In the genomic region with DNA sequence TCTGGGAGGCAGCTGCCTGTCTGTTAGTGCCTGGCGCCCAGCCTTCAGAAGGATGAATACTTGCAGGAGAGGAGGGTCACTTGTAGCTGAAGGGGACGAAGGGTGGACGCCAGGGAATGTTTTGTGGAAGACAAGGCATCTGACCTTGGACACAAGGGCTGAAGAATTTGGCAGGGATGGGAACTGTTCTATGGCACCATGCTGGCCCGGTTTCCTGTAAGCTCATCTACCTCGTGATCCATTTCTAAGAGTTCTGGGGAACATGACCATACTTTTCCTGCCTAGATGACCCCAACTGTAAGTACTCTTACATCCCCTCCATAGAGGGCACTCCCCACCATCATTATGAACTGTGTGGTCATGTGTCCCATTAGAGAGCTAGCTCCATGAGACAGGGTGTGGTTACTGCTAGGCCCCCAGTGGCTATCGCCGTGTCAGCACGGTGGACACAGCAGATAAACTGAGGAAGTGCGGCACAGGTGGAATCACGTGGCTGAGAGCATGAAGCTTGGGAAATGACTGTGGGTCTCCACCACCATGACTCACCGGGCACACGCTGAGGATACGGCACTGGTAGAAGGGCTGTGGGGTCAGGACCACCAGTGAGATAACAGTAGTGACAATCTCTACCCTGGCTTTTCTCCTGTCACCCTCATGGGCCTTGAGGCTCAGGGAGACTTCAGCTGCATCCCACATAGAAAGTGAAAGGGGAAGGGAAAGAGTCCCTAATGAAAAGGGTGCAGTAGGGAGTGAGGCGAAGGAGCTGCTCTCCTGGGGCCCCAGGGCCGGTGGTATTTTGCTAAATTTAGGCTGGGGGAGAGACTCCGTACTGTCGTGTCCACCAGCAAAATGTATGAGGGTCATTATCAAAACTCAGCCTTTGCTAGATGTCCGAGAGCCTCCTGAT, we compare ENCODE assay signal across 1 cellular context.
TF ChIP-seq lines count a peak whose summit lies in the region.

No MANE protein-coding gene starts in this region.

TF ChIP-seq in K562, 482 proteins besides CTCF, POLR2A, EP300 and RAD21 (continued from another document and continues in another):
- no peak for TF ChIP-seq ZNF347 (CRISPR knock-in tag; IDR thresholded peaks at IDR 0.05; ENCODE audit: low read depth)
- TF ChIP-seq PTBP1 (IDR thresholded peaks at IDR 0.05; ENCODE audit: low read depth, low read length), result no peak
- TF ChIP-seq SMARCC2 (IDR thresholded peaks at IDR 0.05; ENCODE audit: low read depth), result no peak
- no peak for TF ChIP-seq ARID2 (IDR thresholded peaks at IDR 0.05)
- TF ChIP-seq, protein P1, sequence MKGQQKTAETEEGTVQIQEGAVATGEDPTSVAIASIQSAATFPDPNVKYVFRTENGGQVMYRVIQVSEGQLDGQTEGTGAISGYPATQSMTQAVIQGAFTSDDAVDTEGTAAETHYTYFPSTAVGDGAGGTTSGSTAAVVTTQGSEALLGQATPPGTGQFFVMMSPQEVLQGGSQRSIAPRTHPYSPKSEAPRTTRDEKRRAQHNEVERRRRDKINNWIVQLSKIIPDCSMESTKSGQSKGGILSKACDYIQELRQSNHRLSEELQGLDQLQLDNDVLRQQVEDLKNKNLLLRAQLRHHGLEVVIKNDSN (CRISPR knock-in tag; IDR thresholded peaks at IDR 0.05), result peak; percentile 45; the same call in 1 of the 2 replicates
- TF ChIP-seq PYGO2 (tag; IDR thresholded peaks at IDR 0.05), result no peak
- no peak for TF ChIP-seq POLR3A (IDR thresholded peaks at IDR 0.05; ENCODE audit: borderline replicate concordance, extremely low read depth, insufficient read depth, insufficient read length)
- no peak for TF ChIP-seq ZFP36 (IDR thresholded peaks at IDR 0.05; ENCODE audit: low read depth, low read length, partially characterized antibody)
- TF ChIP-seq, protein P2, sequence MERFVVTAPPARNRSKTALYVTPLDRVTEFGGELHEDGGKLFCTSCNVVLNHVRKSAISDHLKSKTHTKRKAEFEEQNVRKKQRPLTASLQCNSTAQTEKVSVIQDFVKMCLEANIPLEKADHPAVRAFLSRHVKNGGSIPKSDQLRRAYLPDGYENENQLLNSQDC (CRISPR knock-in tag; IDR thresholded peaks at IDR 0.05), result no peak
- TF ChIP-seq TAF9B (IDR thresholded peaks at IDR 0.05; ENCODE audit: partially characterized antibody), result no peak
- TF ChIP-seq RAD51 (IDR thresholded peaks at IDR 0.05; ENCODE audit: borderline replicate concordance, low read depth), result peak; percentile 56; the same call in 1 of the 2 replicates
- TF ChIP-seq MAFK (IDR thresholded peaks at IDR 0.05; ENCODE audit: low read length), result no peak
- TF ChIP-seq TAF15 (IDR thresholded peaks at IDR 0.05; ENCODE audit: low read depth, low read length), result no peak
- no peak for TF ChIP-seq CCNT2 (IDR thresholded peaks at IDR 0.05; ENCODE audit: borderline replicate concordance, extremely low read depth, insufficient read length, low read depth, low read length)
- no peak for TF ChIP-seq KAT7 (CRISPR knock-in tag; IDR thresholded peaks at IDR 0.05; ENCODE audit: borderline replicate concordance)
- no peak for TF ChIP-seq ZNF717 (CRISPR knock-in tag; IDR thresholded peaks at IDR 0.05)
- no peak for TF ChIP-seq ZNF212 (CRISPR knock-in tag; IDR thresholded peaks at IDR 0.05)
- no peak for TF ChIP-seq ZNF324 (CRISPR knock-in tag; IDR thresholded peaks at IDR 0.05)
- TF ChIP-seq TGIF2 (CRISPR knock-in tag; IDR thresholded peaks at IDR 0.05), result no peak
- TF ChIP-seq, protein P3, sequence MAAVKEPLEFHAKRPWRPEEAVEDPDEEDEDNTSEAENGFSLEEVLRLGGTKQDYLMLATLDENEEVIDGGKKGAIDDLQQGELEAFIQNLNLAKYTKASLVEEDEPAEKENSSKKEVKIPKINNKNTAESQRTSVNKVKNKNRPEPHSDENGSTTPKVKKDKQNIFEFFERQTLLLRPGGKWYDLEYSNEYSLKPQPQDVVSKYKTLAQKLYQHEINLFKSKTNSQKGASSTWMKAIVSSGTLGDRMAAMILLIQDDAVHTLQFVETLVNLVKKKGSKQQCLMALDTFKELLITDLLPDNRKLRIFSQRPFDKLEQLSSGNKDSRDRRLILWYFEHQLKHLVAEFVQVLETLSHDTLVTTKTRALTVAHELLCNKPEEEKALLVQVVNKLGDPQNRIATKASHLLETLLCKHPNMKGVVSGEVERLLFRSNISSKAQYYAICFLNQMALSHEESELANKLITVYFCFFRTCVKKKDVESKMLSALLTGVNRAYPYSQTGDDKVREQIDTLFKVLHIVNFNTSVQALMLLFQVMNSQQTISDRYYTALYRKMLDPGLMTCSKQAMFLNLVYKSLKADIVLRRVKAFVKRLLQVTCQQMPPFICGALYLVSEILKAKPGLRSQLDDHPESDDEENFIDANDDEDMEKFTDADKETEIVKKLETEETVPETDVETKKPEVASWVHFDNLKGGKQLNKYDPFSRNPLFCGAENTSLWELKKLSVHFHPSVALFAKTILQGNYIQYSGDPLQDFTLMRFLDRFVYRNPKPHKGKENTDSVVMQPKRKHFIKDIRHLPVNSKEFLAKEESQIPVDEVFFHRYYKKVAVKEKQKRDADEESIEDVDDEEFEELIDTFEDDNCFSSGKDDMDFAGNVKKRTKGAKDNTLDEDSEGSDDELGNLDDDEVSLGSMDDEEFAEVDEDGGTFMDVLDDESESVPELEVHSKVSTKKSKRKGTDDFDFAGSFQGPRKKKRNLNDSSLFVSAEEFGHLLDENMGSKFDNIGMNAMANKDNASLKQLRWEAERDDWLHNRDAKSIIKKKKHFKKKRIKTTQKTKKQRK (IDR thresholded peaks at IDR 0.05; ENCODE audit: borderline replicate concordance, low read depth, low read length), result no peak
- no peak for TF ChIP-seq CREB1 (IDR thresholded peaks at IDR 0.05)
- no peak for TF ChIP-seq CREB1 (CRISPR knock-in tag; IDR thresholded peaks at IDR 0.05)
- TF ChIP-seq BRD9 (IDR thresholded peaks at IDR 0.05; ENCODE audit: low read depth, partially characterized antibody), result no peak
- TF ChIP-seq, protein P4, sequence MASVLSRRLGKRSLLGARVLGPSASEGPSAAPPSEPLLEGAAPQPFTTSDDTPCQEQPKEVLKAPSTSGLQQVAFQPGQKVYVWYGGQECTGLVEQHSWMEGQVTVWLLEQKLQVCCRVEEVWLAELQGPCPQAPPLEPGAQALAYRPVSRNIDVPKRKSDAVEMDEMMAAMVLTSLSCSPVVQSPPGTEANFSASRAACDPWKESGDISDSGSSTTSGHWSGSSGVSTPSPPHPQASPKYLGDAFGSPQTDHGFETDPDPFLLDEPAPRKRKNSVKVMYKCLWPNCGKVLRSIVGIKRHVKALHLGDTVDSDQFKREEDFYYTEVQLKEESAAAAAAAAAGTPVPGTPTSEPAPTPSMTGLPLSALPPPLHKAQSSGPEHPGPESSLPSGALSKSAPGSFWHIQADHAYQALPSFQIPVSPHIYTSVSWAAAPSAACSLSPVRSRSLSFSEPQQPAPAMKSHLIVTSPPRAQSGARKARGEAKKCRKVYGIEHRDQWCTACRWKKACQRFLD (CRISPR knock-in tag; IDR thresholded peaks at IDR 0.05), result peak; percentile 39; the same call in 1 of the 2 replicates
- TF ChIP-seq, protein P5, sequence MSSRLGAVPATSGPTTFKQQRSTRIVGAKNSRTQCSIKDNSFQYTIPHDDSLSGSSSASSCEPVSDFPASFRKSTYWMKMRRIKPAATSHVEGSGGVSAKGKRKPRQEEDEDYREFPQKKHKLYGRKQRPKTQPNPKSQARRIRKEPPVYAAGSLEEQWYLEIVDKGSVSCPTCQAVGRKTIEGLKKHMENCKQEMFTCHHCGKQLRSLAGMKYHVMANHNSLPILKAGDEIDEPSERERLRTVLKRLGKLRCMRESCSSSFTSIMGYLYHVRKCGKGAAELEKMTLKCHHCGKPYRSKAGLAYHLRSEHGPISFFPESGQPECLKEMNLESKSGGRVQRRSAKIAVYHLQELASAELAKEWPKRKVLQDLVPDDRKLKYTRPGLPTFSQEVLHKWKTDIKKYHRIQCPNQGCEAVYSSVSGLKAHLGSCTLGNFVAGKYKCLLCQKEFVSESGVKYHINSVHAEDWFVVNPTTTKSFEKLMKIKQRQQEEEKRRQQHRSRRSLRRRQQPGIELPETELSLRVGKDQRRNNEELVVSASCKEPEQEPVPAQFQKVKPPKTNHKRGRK (tag; IDR thresholded peaks at IDR 0.05), result no peak
- no peak for TF ChIP-seq ETV6 (IDR thresholded peaks at IDR 0.05; ENCODE audit: borderline replicate concordance in 1 of 2, low read depth in 2 of 2, low read length in 1 of 2)
- TF ChIP-seq ETV6 (CRISPR knock-in tag; IDR thresholded peaks at IDR 0.05; ENCODE audit: borderline replicate concordance), result no peak
- no peak for TF ChIP-seq MCM7 (IDR thresholded peaks at IDR 0.05)
- TF ChIP-seq CBFA2T3 (IDR thresholded peaks at IDR 0.05), result peak; percentile 54
- TF ChIP-seq, protein P6, sequence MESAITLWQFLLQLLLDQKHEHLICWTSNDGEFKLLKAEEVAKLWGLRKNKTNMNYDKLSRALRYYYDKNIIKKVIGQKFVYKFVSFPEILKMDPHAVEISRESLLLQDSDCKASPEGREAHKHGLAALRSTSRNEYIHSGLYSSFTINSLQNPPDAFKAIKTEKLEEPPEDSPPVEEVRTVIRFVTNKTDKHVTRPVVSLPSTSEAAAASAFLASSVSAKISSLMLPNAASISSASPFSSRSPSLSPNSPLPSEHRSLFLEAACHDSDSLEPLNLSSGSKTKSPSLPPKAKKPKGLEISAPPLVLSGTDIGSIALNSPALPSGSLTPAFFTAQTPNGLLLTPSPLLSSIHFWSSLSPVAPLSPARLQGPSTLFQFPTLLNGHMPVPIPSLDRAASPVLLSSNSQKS (CRISPR knock-in tag; IDR thresholded peaks at IDR 0.05), result no peak
- no peak for TF ChIP-seq HSF4 (CRISPR knock-in tag; IDR thresholded peaks at IDR 0.05; ENCODE audit: borderline replicate concordance)
- TF ChIP-seq, protein P7, sequence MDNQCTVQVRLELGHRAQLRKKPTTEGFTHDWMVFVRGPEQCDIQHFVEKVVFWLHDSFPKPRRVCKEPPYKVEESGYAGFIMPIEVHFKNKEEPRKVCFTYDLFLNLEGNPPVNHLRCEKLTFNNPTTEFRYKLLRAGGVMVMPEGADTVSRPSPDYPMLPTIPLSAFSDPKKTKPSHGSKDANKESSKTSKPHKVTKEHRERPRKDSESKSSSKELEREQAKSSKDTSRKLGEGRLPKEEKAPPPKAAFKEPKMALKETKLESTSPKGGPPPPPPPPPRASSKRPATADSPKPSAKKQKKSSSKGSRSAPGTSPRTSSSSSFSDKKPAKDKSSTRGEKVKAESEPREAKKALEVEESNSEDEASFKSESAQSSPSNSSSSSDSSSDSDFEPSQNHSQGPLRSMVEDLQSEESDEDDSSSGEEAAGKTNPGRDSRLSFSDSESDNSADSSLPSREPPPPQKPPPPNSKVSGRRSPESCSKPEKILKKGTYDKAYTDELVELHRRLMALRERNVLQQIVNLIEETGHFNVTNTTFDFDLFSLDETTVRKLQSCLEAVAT (IDR thresholded peaks at IDR 0.05), result no peak
- peak; percentile 48; the same call in 1 of the 2 replicates for TF ChIP-seq DPF2 (IDR thresholded peaks at IDR 0.05)
- no peak for TF ChIP-seq ARHGAP35 (IDR thresholded peaks at IDR 0.05; ENCODE audit: partially characterized antibody)
- no peak; the same call in 1 of the 2 replicates for TF ChIP-seq FOSL1 (tag; conservative IDR thresholded peaks at IDR 0.05)
- no peak for TF ChIP-seq ZSCAN29 (IDR thresholded peaks at IDR 0.05)
- TF ChIP-seq ARID1B (IDR thresholded peaks at IDR 0.05), result peak; percentile 58
- no peak for TF ChIP-seq PHB2 (IDR thresholded peaks at IDR 0.05; ENCODE audit: low read depth)
- TF ChIP-seq, protein P8, sequence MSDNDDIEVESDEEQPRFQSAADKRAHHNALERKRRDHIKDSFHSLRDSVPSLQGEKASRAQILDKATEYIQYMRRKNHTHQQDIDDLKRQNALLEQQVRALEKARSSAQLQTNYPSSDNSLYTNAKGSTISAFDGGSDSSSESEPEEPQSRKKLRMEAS (CRISPR knock-in tag; IDR thresholded peaks at IDR 0.05), result no peak
- no peak for TF ChIP-seq STAT5A (IDR thresholded peaks at IDR 0.05; ENCODE audit: borderline replicate concordance, low read length)
- no peak for TF ChIP-seq HNRNPK (IDR thresholded peaks at IDR 0.05; ENCODE audit: low read depth, low read length, poor library complexity, severe bottlenecking)
- TF ChIP-seq, protein P9, sequence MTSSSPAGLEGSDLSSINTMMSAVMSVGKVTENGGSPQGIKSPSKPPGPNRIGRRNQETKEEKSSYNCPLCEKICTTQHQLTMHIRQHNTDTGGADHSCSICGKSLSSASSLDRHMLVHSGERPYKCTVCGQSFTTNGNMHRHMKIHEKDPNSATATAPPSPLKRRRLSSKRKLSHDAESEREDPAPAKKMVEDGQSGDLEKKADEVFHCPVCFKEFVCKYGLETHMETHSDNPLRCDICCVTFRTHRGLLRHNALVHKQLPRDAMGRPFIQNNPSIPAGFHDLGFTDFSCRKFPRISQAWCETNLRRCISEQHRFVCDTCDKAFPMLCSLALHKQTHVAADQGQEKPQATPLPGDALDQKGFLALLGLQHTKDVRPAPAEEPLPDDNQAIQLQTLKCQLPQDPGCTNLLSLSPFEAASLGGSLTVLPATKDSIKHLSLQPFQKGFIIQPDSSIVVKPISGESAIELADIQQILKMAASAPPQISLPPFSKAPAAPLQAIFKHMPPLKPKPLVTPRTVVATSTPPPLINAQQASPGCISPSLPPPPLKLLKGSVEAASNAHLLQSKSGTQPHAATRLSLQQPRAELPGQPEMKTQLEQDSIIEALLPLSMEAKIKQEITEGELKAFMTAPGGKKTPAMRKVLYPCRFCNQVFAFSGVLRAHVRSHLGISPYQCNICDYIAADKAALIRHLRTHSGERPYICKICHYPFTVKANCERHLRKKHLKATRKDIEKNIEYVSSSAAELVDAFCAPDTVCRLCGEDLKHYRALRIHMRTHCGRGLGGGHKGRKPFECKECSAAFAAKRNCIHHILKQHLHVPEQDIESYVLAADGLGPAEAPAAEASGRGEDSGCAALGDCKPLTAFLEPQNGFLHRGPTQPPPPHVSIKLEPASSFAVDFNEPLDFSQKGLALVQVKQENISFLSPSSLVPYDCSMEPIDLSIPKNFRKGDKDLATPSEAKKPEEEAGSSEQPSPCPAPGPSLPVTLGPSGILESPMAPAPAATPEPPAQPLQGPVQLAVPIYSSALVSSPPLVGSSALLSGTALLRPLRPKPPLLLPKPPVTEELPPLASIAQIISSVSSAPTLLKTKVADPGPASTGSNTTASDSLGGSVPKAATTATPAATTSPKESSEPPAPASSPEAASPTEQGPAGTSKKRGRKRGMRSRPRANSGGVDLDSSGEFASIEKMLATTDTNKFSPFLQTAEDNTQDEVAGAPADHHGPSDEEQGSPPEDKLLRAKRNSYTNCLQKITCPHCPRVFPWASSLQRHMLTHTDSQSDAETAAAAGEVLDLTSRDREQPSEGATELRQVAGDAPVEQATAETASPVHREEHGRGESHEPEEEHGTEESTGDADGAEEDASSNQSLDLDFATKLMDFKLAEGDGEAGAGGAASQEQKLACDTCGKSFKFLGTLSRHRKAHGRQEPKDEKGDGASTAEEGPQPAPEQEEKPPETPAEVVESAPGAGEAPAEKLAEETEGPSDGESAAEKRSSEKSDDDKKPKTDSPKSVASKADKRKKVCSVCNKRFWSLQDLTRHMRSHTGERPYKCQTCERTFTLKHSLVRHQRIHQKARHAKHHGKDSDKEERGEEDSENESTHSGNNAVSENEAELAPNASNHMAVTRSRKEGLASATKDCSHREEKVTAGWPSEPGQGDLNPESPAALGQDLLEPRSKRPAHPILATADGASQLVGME (CRISPR knock-in tag; IDR thresholded peaks at IDR 0.05), result no peak
- TF ChIP-seq TCF7L2 (IDR thresholded peaks at IDR 0.05; ENCODE audit: low read depth, low read length), result no peak
- TF ChIP-seq ZNF431 (CRISPR knock-in tag; IDR thresholded peaks at IDR 0.05), result no peak
- TF ChIP-seq, protein P10, sequence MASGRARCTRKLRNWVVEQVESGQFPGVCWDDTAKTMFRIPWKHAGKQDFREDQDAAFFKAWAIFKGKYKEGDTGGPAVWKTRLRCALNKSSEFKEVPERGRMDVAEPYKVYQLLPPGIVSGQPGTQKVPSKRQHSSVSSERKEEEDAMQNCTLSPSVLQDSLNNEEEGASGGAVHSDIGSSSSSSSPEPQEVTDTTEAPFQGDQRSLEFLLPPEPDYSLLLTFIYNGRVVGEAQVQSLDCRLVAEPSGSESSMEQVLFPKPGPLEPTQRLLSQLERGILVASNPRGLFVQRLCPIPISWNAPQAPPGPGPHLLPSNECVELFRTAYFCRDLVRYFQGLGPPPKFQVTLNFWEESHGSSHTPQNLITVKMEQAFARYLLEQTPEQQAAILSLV (tag; IDR thresholded peaks at IDR 0.05), result 0 out of 2 replicates have a peak, but pooled peaks have one; percentile 21
